ENCODE assay signal across 1 cellular context in the genomic region with DNA sequence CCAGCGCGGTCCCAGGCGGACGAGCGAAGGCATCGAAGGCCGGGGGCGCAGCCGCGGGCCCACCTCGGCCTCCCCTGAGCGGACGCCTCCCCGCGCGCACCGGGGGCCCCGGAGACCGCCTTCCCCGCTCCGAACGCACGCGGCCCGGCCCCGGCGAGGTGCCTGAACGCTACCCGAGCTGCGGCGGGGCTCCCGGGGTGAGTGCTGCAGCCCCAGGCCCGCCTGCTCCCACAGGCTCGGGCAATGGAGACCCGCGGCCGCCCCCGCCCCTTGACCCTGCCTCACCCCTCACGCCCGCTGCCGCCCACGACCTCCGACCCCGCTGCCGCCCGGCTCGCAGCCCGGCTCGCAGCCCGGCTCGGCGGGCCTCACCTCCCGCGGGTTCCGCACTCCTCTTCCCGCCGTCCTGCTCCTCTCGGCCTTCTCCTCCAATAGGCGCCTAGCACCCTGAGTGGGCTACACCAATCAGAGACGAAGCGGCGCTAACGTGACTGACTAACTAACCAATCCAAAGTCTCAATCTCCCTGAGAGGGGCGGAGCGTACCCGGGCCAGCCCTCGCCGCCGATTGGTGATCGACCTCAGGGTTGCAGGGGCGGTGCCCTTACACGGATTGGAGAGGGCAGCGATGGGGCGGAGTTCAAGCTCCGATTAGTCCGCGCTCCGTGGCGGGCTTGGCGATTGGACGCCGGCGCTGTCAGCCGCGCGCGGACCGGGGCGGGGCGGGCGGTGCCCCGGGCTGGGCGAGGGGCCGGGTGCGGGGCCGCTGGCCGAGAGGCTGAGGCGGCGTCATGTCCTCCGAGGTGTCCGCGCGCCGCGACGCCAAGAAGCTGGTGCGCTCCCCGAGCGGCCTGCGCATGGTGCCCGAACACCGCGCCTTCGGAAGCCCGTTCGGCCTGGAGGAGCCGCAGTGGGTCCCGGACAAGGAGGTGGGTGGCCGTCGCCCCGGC.
TF ChIP-seq lines count a peak whose summit lies in the region.

XRCC3 (minus strand) TSS at position 400 of the 949 bp plus-strand sequence. CDS start 4,364 bp downstream, outside the sequence.
ZFYVE21 (plus strand) TSS at position 759 of the 949 bp plus-strand sequence; CDS start at position 791, 32 bp downstream.

TF ChIP-seq in HepG2, 621 proteins besides CTCF, POLR2A, EP300 and RAD21 (continued from another document and continues in another):
- TF ChIP-seq ZNF678 (CRISPR knock-in tag; IDR thresholded peaks at IDR 0.05) (no peak), FLYWCH1 (CRISPR knock-in tag; IDR thresholded peaks at IDR 0.05) (0 out of 2 replicates have a peak, but pooled peaks have one; percentile 35), ZNF547 (CRISPR knock-in tag; IDR thresholded peaks at IDR 0.05) (0 out of 2 replicates have a peak, but pooled peaks have one; percentile 62), YEATS2 (CRISPR knock-in tag; IDR thresholded peaks at IDR 0.05; ENCODE audit: borderline replicate concordance) (peak; percentile 80), ZBTB38 (CRISPR knock-in tag; IDR thresholded peaks at IDR 0.05) (peak; percentile 67), ATM (IDR thresholded peaks at IDR 0.05; ENCODE audit: borderline replicate concordance) (no peak), CAMTA2 (CRISPR knock-in tag; IDR thresholded peaks at IDR 0.05; ENCODE audit: borderline replicate concordance) (no peak), NR2F1 (CRISPR knock-in tag; IDR thresholded peaks at IDR 0.05) (peak in 1 of 2 experiments; percentile 50; a peak in 1 of 4 replicates), HDAC1 (CRISPR knock-in tag; IDR thresholded peaks at IDR 0.05) (peak; percentile 86), KMT2B (CRISPR knock-in tag; IDR thresholded peaks at IDR 0.05) (0 out of 2 replicates have a peak, but pooled peaks have one; percentile 62), KMT2A (CRISPR knock-in tag; IDR thresholded peaks at IDR 0.05) (0 out of 2 replicates have a peak, but pooled peaks have one; percentile 35), SAP130 (CRISPR knock-in tag; IDR thresholded peaks at IDR 0.05; ENCODE audit: low read depth) (peak; percentile 96), XRCC5 (optimal IDR thresholded peaks at IDR 0.05; ENCODE audit: low read length) (peak; percentile 44), SOX5 (CRISPR knock-in tag; IDR thresholded peaks at IDR 0.05; ENCODE audit: borderline replicate concordance) (0 out of 2 replicates have a peak, but pooled peaks have one; percentile 6), TMF1 (CRISPR knock-in tag; IDR thresholded peaks at IDR 0.05; ENCODE audit: low read depth) (peak; percentile 88; the same call in 1 of the 2 replicates), HNRNPLL (IDR thresholded peaks at IDR 0.05; ENCODE audit: low read depth, low read length, poor library complexity, severe bottlenecking) (peak; percentile 51), SNAPC2 (CRISPR knock-in tag; IDR thresholded peaks at IDR 0.05) (peak; percentile 49; the same call in 1 of the 2 replicates), ZNF850 (CRISPR knock-in tag; conservative IDR thresholded peaks at IDR 0.05) (no peak), ZNF768 (CRISPR knock-in tag; IDR thresholded peaks at IDR 0.05) (no peak), RFX5 (IDR thresholded peaks at IDR 0.05; ENCODE audit: low read depth, low read length) (peak; percentile 63; the same call in 1 of the 2 replicates), GMEB2 (CRISPR knock-in tag; IDR thresholded peaks at IDR 0.05; ENCODE audit: low read depth) (no peak), ZNF724P (CRISPR knock-in tag; IDR thresholded peaks at IDR 0.05; ENCODE audit: borderline replicate concordance) (peak; percentile 56; the same call in 1 of the 2 replicates), ZBTB2 (CRISPR knock-in tag; IDR thresholded peaks at IDR 0.05; ENCODE audit: low read depth) (peak; percentile 78), ZFP36L1 (CRISPR knock-in tag; IDR thresholded peaks at IDR 0.05) (0 out of 2 replicates have a peak, but pooled peaks have one; percentile 27), ZNF501 (CRISPR knock-in tag; IDR thresholded peaks at IDR 0.05) (peak; percentile 5; the same call in 1 of the 2 replicates), IKZF4 (CRISPR knock-in tag; IDR thresholded peaks at IDR 0.05; ENCODE audit: borderline replicate concordance, low read depth, not compliant biosample characterization) (peak; percentile 34), ZNF616 (CRISPR knock-in tag; IDR thresholded peaks at IDR 0.05; ENCODE audit: low read depth) (no peak), SP4 (CRISPR knock-in tag; IDR thresholded peaks at IDR 0.05) (peak; percentile 99), ZFX (CRISPR knock-in tag; IDR thresholded peaks at IDR 0.05; ENCODE audit: low read depth) (peak; percentile 83), ZNF235 (CRISPR knock-in tag; IDR thresholded peaks at IDR 0.05; ENCODE audit: borderline replicate concordance) (no peak), SMAD1 (CRISPR knock-in tag; IDR thresholded peaks at IDR 0.05; ENCODE audit: borderline replicate concordance, low read depth) (peak; percentile 51; the same call in 1 of the 2 replicates)
- TF ChIP-seq, protein P1, sequence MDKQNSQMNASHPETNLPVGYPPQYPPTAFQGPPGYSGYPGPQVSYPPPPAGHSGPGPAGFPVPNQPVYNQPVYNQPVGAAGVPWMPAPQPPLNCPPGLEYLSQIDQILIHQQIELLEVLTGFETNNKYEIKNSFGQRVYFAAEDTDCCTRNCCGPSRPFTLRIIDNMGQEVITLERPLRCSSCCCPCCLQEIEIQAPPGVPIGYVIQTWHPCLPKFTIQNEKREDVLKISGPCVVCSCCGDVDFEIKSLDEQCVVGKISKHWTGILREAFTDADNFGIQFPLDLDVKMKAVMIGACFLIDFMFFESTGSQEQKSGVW (CRISPR knock-in tag; IDR thresholded peaks at IDR 0.05; ENCODE audit: borderline replicate concordance): no peak
- TF ChIP-seq, protein P2, sequence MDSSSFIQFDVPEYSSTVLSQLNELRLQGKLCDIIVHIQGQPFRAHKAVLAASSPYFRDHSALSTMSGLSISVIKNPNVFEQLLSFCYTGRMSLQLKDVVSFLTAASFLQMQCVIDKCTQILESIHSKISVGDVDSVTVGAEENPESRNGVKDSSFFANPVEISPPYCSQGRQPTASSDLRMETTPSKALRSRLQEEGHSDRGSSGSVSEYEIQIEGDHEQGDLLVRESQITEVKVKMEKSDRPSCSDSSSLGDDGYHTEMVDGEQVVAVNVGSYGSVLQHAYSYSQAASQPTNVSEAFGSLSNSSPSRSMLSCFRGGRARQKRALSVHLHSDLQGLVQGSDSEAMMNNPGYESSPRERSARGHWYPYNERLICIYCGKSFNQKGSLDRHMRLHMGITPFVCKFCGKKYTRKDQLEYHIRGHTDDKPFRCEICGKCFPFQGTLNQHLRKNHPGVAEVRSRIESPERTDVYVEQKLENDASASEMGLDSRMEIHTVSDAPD (CRISPR knock-in tag; IDR thresholded peaks at IDR 0.05): no peak
- TF ChIP-seq, protein P3, sequence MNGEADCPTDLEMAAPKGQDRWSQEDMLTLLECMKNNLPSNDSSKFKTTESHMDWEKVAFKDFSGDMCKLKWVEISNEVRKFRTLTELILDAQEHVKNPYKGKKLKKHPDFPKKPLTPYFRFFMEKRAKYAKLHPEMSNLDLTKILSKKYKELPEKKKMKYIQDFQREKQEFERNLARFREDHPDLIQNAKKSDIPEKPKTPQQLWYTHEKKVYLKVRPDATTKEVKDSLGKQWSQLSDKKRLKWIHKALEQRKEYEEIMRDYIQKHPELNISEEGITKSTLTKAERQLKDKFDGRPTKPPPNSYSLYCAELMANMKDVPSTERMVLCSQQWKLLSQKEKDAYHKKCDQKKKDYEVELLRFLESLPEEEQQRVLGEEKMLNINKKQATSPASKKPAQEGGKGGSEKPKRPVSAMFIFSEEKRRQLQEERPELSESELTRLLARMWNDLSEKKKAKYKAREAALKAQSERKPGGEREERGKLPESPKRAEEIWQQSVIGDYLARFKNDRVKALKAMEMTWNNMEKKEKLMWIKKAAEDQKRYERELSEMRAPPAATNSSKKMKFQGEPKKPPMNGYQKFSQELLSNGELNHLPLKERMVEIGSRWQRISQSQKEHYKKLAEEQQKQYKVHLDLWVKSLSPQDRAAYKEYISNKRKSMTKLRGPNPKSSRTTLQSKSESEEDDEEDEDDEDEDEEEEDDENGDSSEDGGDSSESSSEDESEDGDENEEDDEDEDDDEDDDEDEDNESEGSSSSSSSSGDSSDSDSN (CRISPR knock-in tag; IDR thresholded peaks at IDR 0.05): peak; percentile 59; the same call in 1 of the 2 replicates
- TF ChIP-seq, protein P4, sequence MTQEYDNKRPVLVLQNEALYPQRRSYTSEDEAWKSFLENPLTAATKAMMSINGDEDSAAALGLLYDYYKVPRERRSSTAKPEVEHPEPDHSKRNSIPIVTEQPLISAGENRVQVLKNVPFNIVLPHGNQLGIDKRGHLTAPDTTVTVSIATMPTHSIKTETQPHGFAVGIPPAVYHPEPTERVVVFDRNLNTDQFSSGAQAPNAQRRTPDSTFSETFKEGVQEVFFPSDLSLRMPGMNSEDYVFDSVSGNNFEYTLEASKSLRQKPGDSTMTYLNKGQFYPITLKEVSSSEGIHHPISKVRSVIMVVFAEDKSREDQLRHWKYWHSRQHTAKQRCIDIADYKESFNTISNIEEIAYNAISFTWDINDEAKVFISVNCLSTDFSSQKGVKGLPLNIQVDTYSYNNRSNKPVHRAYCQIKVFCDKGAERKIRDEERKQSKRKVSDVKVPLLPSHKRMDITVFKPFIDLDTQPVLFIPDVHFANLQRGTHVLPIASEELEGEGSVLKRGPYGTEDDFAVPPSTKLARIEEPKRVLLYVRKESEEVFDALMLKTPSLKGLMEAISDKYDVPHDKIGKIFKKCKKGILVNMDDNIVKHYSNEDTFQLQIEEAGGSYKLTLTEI (CRISPR knock-in tag; conservative IDR thresholded peaks at IDR 0.05): no peak
- TF ChIP-seq, protein P5, sequence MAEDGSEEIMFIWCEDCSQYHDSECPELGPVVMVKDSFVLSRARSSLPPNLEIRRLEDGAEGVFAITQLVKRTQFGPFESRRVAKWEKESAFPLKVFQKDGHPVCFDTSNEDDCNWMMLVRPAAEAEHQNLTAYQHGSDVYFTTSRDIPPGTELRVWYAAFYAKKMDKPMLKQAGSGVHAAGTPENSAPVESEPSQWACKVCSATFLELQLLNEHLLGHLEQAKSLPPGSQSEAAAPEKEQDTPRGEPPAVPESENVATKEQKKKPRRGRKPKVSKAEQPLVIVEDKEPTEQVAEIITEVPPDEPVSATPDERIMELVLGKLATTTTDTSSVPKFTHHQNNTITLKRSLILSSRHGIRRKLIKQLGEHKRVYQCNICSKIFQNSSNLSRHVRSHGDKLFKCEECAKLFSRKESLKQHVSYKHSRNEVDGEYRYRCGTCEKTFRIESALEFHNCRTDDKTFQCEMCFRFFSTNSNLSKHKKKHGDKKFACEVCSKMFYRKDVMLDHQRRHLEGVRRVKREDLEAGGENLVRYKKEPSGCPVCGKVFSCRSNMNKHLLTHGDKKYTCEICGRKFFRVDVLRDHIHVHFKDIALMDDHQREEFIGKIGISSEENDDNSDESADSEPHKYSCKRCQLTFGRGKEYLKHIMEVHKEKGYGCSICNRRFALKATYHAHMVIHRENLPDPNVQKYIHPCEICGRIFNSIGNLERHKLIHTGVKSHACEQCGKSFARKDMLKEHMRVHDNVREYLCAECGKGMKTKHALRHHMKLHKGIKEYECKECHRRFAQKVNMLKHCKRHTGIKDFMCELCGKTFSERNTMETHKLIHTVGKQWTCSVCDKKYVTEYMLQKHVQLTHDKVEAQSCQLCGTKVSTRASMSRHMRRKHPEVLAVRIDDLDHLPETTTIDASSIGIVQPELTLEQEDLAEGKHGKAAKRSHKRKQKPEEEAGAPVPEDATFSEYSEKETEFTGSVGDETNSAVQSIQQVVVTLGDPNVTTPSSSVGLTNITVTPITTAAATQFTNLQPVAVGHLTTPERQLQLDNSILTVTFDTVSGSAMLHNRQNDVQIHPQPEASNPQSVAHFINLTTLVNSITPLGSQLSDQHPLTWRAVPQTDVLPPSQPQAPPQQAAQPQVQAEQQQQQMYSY (CRISPR knock-in tag; IDR thresholded peaks at IDR 0.05): no peak
- TF ChIP-seq, protein P6, sequence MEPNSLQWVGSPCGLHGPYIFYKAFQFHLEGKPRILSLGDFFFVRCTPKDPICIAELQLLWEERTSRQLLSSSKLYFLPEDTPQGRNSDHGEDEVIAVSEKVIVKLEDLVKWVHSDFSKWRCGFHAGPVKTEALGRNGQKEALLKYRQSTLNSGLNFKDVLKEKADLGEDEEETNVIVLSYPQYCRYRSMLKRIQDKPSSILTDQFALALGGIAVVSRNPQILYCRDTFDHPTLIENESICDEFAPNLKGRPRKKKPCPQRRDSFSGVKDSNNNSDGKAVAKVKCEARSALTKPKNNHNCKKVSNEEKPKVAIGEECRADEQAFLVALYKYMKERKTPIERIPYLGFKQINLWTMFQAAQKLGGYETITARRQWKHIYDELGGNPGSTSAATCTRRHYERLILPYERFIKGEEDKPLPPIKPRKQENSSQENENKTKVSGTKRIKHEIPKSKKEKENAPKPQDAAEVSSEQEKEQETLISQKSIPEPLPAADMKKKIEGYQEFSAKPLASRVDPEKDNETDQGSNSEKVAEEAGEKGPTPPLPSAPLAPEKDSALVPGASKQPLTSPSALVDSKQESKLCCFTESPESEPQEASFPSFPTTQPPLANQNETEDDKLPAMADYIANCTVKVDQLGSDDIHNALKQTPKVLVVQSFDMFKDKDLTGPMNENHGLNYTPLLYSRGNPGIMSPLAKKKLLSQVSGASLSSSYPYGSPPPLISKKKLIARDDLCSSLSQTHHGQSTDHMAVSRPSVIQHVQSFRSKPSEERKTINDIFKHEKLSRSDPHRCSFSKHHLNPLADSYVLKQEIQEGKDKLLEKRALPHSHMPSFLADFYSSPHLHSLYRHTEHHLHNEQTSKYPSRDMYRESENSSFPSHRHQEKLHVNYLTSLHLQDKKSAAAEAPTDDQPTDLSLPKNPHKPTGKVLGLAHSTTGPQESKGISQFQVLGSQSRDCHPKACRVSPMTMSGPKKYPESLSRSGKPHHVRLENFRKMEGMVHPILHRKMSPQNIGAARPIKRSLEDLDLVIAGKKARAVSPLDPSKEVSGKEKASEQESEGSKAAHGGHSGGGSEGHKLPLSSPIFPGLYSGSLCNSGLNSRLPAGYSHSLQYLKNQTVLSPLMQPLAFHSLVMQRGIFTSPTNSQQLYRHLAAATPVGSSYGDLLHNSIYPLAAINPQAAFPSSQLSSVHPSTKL (CRISPR knock-in tag; IDR thresholded peaks at IDR 0.05): no peak
